Comparison of ENCODE assay signal across 8 cellular contexts in the genomic region with DNA sequence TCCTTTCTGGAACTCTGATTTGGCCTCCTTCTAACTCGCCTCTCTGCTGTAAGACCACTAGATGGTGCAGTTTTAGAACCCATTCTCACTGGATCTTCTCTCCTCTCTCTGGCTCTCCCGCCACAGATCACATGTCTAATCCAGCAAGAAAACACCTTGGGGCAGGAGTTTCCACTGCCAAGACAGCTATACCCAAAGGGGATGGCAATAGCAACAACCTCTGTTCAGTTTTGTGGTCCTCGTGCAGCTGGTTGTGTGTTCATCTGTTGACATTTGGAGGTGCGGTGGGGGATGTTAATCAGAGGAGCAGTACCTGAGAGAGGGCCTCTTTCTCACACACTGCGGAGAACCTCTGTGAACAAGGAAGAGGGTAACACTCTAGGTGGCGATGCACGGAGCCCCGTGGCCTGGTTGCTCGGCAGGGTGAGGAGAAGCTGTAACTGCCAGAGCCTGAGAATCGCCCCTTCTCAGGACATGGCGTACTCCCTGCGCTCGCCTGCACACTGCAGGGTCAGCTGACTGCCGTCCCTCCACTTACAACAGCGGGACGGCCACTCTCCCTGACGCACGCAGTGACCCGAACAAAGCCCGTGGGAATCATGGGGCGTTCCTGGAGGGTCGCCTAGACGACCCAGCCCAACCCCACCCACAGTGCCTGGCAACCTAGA. TPM values are rescaled to one million over a fixed set of nuclear protein-coding genes. Genes with fewer than 3 reads are reported as not detected.
A peak's percentile ranks its signal among the peaks of the same experiment; 100 is the strongest.
DNase-seq lines count a peak whose midpoint lies in the region; ATAC-seq and TF ChIP-seq lines count a peak whose summit lies in the region.
"Had no signal": no experiment of that assay in that cellular context is flagged by ENCODE, and none has a peak within 500 bp of the region (broad histone marks: within the 10 kb centered on the region; RNA-seq: fewer than 3 reads in every experiment).

Gene TEX55 (plus strand): TSS at position 666 of the 668 bp plus-strand sequence. CDS start 25 bp downstream, outside the sequence.

- H2AFZ ChIP-seq in fibroblast of lung (ENCODE audit: low read length), result no peak within 1 kb of the TSS

- ATAC-seq in GM19452 (IDR thresholded peaks at IDR 0.05; ENCODE audit: unreplicated experiment), result peak; percentile 59
- ATAC-seq in HG02610 (IDR thresholded peaks at IDR 0.05; ENCODE audit: unreplicated experiment), result no peak

- H3K27ac ChIP-seq in fibroblast of lung (ENCODE audit: insufficient read depth, low read length), result no peak within 1 kb of the TSS

- no peaks in the 10 kb centered on the region for H4K20me1 ChIP-seq in fibroblast of lung (ENCODE audit: control insufficient read depth, extremely low read depth, insufficient read depth, low read length)

- H3K79me2 ChIP-seq in fibroblast of lung (ENCODE audit: control insufficient read depth, insufficient read depth, low read length), result no peaks in the 10 kb centered on the region

- H3K9me3 ChIP-seq in fibroblast of lung (ENCODE audit: control insufficient read depth, insufficient read depth, low read depth, low read length), result no peaks in the 10 kb centered on the region

- no peaks in the 10 kb centered on the region for H3K4me1 ChIP-seq in fibroblast of lung (ENCODE audit: control insufficient read depth, extremely low read depth, insufficient read depth, low read length)

- DNase-seq in DMS79 treated with DMSO at 0.1 percent for 48 hours (lab: John Stamatoyannopoulos, UW) (peak; percentile 14), SHP77 treated with DMSO at 0.1 percent for 48 hours (lab: John Stamatoyannopoulos, UW) (peak; percentile 6), fibroblast of lung (ENCODE audit: low read depth in 2 of 2) (peak; percentile 32 to 37), non-pigmented ciliary epithelial cell (ENCODE audit: low read depth) (peak; percentile 13)
- DNase-seq in Jurkat, Clone E6-1 (ENCODE audit: low read depth, low spot score), result peak; percentile 15

- H3K36me3 ChIP-seq in fibroblast of lung (ENCODE audit: control insufficient read depth, insufficient read depth, low read length), result no peaks in the 10 kb centered on the region

- H3K4me2 ChIP-seq in fibroblast of lung (ENCODE audit: extremely low read depth, insufficient read depth, low read length), result no peak within 1 kb of the TSS

- no peak within 1 kb of the TSS for H3K9ac ChIP-seq in fibroblast of lung (ENCODE audit: insufficient read depth, low read length)

- peak; percentile 65 to 71 for TF ChIP-seq CTCF in fibroblast of lung (conservative IDR thresholded peaks at IDR 0.05 in 1 of 2, IDR thresholded peaks at IDR 0.05 in 1 of 2; ENCODE audit: low read depth in 1 of 2, low read length in 2 of 2)

- no peaks in the 10 kb centered on the region for H3K27me3 ChIP-seq in fibroblast of lung (ENCODE audit: control insufficient read depth, insufficient read depth, low read length)

- H3K4me3 ChIP-seq in Jurkat, Clone E6-1 (ENCODE audit: low read length), result no peak within 1 kb of the TSS
- no peak within 1 kb of the TSS for H3K4me3 ChIP-seq in fibroblast of lung (replicated peaks in 1 of 4; ENCODE audit: control extremely low read depth in 1 of 4, insufficient read depth in 1 of 4, low read depth in 3 of 4, low read length in 4 of 4)

RNA-seq across cellular contexts. Expression of gene TEX55, which starts in this region (rescaled TPM):
- polyA plus RNA-seq in Jurkat, Clone E6-1 (2012; ENCODE audit: insufficient read depth, insufficient read length), result not detected
- total RNA-seq in fibroblast of lung, result not detected in 2 replicates
- polyA plus RNA-seq in fibroblast of lung, result not detected in 2 replicates
- not detected in 2 replicates for polyA plus RNA-seq in fibroblast of lung (2012)
- polyA minus RNA-seq in fibroblast of lung (ENCODE audit: low replicate concordance), result not detected in 2 replicates
- total RNA-seq: activated CD8-positive, alpha-beta memory T cell treated with anti-CD3 and anti-CD28 coated beads for 36 hours had no signal

Comparison
In these comparisons a context has a peak if more than half of its experiments do, and no peak if none do; other contexts are left out.
1. Peak in DNase-seq in fibroblast of lung; RNA of the gene not detected or under 1 TPM.